In the genomic region with DNA sequence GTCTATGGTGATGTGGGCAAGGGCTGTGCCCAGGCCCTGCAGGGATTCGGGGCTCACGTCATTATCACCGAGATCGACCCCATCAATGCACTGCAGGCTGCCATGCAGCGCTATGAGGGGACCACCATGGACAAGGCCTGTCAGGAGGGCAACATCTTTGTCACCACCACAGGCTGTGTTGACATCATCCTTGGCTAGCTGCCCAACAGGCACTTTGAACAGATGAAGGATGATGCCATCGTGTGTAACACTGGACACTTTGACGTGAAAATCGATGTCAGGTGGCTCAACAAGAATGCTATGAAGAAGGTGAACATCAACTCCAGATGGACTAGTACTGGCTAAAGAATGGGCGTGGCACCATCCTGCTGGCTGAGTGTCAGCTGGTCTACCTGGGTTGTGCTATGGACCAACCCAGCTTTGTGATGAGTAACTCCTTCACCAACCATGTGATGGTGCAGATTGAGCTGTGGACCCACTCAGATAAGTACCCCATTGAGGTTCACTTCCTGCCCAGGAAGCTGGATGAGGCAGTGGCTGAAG, we compare ENCODE assay signal across 21 cellular contexts. TPM values are rescaled to one million over a fixed set of nuclear protein-coding genes. Genes with fewer than 3 reads are reported as not detected.
DNase-seq lines count a peak whose midpoint lies in the region; ATAC-seq and TF ChIP-seq lines count a peak whose summit lies in the region.
"Had no signal": no experiment of that assay in that cellular context is flagged by ENCODE, and none has a peak within 500 bp of the region (broad histone marks: within the 10 kb centered on the region; RNA-seq: fewer than 3 reads in every experiment).

No MANE protein-coding gene starts in this region.

- no peak for TF ChIP-seq CTCF in coronary artery (IDR thresholded peaks at IDR 0.05)

- DNase-seq in NCI-H2171 treated with DMSO at 0.1 percent for 48 hours (lab: John Stamatoyannopoulos, UW) = peak; percentile 36
- DNase-seq in NCI-H2171 (lab: John Stamatoyannopoulos, UW) = no peak
- DNase-seq in DMS53 treated with DMSO at 0.1 percent for 48 hours (lab: John Stamatoyannopoulos, UW; ENCODE audit: unreplicated experiment) = peak; percentile 36
- peak; percentile 9 for DNase-seq in NCI-H460 (ENCODE audit: extremely low read depth, low read depth)
- peak; percentile 71 to 91 for DNase-seq in erythroblast (lab: John Stamatoyannopoulos, UW)
- DNase-seq in coronary artery (ENCODE audit: low spot score) = no peak
- DNase-seq: activated CD4-positive, alpha-beta T cell treated with anti-CD3 and anti-CD28 coated beads for 1 hour; activated naive CD8-positive, alpha-beta T cell treated with anti-CD3 and anti-CD28 coated beads for 36 hours; effector memory CD4-positive, alpha-beta T cell; esophagus squamous epithelium; H7; Karpas-422; NCI-H1105 treated with DMSO at 0.1 percent for 48 hours; pancreas; right cardiac atrium; RPMI8226; stimulated activated CD8-positive, alpha-beta memory T cell treated with anti-CD3 and anti-CD28 coated beads, Interleukin-4, amount 100 ng/mL, for 48 hours; uterus had no signal

- no peak overlapping the region for H3K4me3 ChIP-seq in coronary artery
- H3K4me3 ChIP-seq: BLaER1, esophagus squamous epithelium, pancreas, uterus had no signal

- no peak overlapping the region for H3K27ac ChIP-seq in coronary artery
- H3K27ac ChIP-seq: BLaER1, esophagus squamous epithelium, pancreas, uterus had no signal

- no peak for ATAC-seq in GM21367 (IDR thresholded peaks at IDR 0.05; ENCODE audit: unreplicated experiment)
- ATAC-seq in GM21515 (IDR thresholded peaks at IDR 0.05; ENCODE audit: unreplicated experiment) = no peak
- ATAC-seq: pancreas, right cardiac atrium had no signal

- no peak for TF ChIP-seq POLR2A in erythroblast (IDR thresholded peaks at IDR 0.05; ENCODE audit: low read length)

RNA-seq across cellular contexts. Expression of gene USP8, which starts 6.1 kb away (rescaled TPM):
- total RNA-seq in NCI-H460 (2014; rRNA removed; shearing (Covaris generic)) = 67.9 and 69.2 TPM in 2 replicates
- polyA plus RNA-seq in NCI-H460 (2014; cell fraction: nucleus; rRNA removed) = 42.2 and 62.0 TPM in 2 replicates

Comparison
In these comparisons a context has a peak if more than half of its experiments do, and no peak if none do; other contexts are left out.
1. DNase-seq: peak in NCI-H2171 treated with DMSO at 0.1 percent for 48 hours (single experiment), DMS53 treated with DMSO at 0.1 percent for 48 hours (single experiment), NCI-H460 (single experiment) and erythroblast (2 of 2); none in NCI-H2171 (single experiment) and coronary artery (single experiment).